ENCODE assay signal across 19 cellular contexts in genomic region chr4:3860061-3860912, GRCh38.
"Had no signal": no experiment of that assay in that cellular context is flagged by ENCODE, and none has a peak within 500 bp of the region (broad histone marks: within the 10 kb centered on the region; RNA-seq: fewer than 3 reads in every experiment).

No MANE protein-coding gene starts in this region.

- H3K9me3 Mint-ChIP-seq: immature natural killer cell; naive thymus-derived CD8-positive, alpha-beta T cell; stimulated activated effector memory CD8-positive, alpha-beta T cell treated with anti-CD3 and anti-CD28 coated beads, Interleukin-12 subunit alpha, Interleukin-12 subunit beta, amount 100 ng/mL, for 72 hours; stimulated activated naive CD8-positive, alpha-beta T cell treated with anti-CD3 and anti-CD28 coated beads, Interleukin-15, Interleukin-2, amounts not matched to agents 100 ng/mL and 50 ng/mL, for 24 hours had no signal

- H3K36me3 ChIP-seq: gastrocnemius medialis, ovary, right atrium auricular region, tibial artery, upper lobe of left lung, uterus had no signal

- H3K4me1 ChIP-seq: gastrocnemius medialis, right atrium auricular region, uterus had no signal

- H3K27ac ChIP-seq: coronary artery, gastrocnemius medialis, ovary, right atrium auricular region, tibial artery, upper lobe of left lung, uterus had no signal

- H3K36me3 Mint-ChIP-seq: immature natural killer cell; naive thymus-derived CD8-positive, alpha-beta T cell; stimulated activated effector memory CD8-positive, alpha-beta T cell treated with anti-CD3 and anti-CD28 coated beads, Interleukin-12 subunit alpha, Interleukin-12 subunit beta, amount 100 ng/mL, for 72 hours had no signal

- H3K4me1 Mint-ChIP-seq: immature natural killer cell had no signal

- H3K27ac Mint-ChIP-seq: immature natural killer cell; naive thymus-derived CD8-positive, alpha-beta T cell; stimulated activated effector memory CD8-positive, alpha-beta T cell treated with anti-CD3 and anti-CD28 coated beads, Interleukin-12 subunit alpha, Interleukin-12 subunit beta, amount 100 ng/mL, for 72 hours; stimulated activated naive CD8-positive, alpha-beta T cell treated with anti-CD3 and anti-CD28 coated beads, Interleukin-15, Interleukin-2, amounts not matched to agents 100 ng/mL and 50 ng/mL, for 24 hours had no signal

- H3K27me3 ChIP-seq: ovary, right atrium auricular region, upper lobe of left lung, uterus had no signal

- H3K9me3 ChIP-seq: gastrocnemius medialis, ovary, right atrium auricular region, tibial artery, upper lobe of left lung, uterus had no signal

- H3K4me3 Mint-ChIP-seq: immature natural killer cell; naive thymus-derived CD8-positive, alpha-beta T cell; stimulated activated effector memory CD8-positive, alpha-beta T cell treated with anti-CD3 and anti-CD28 coated beads, Interleukin-12 subunit alpha, Interleukin-12 subunit beta, amount 100 ng/mL, for 72 hours; stimulated activated naive CD8-positive, alpha-beta T cell treated with anti-CD3 and anti-CD28 coated beads, Interleukin-15, Interleukin-2, amounts not matched to agents 100 ng/mL and 50 ng/mL, for 24 hours had no signal

- ATAC-seq: esophagus mucosa; gastrocnemius medialis; left colon; left ventricle myocardium superior; naive thymus-derived CD8-positive, alpha-beta T cell; stimulated activated effector memory CD8-positive, alpha-beta T cell treated with anti-CD3 and anti-CD28 coated beads, Interleukin-12 subunit alpha, Interleukin-12 subunit beta, amount 100 ng/mL, for 72 hours had no signal

- DNase-seq: effector CD4-positive, alpha-beta T cell; gastrocnemius medialis; glutamatergic neuron; immature natural killer cell; left colon; left ventricle myocardium superior; mesendoderm; ovary; stimulated activated CD4-positive, alpha-beta T cell treated with anti-CD3 and anti-CD28 coated beads, Interleukin-4, amount 100 ng/mL, for 1 hour; stimulated activated CD8-positive, alpha-beta memory T cell treated with anti-CD3 and anti-CD28 coated beads, Interleukin-4, amount 100 ng/mL, for 48 hours; tibial artery; uterus had no signal

- H3K4me3 ChIP-seq: coronary artery, gastrocnemius medialis, ovary, right atrium auricular region, tibial artery, upper lobe of left lung, uterus had no signal
